Comparison of ENCODE assay signal across 3 cellular contexts in the genomic region with DNA sequence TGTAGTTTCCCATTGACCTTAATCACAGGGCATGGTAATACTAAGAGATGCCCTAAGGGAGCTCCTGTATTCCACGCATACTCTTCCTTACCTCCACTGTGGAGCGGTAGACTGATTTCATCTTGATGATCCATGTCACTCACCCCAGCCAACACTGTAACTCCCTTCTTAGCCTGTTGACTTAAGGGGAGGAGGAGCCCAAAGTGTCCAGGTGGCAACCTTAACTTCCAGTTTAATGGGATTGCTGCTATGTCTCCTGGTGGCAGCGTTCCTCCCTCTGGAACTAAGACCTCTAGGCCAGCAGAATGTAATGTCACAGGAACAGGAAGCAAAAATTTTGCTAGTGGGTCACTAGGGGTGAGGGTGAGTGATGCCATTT. TPM values are rescaled to one million over a fixed set of nuclear protein-coding genes. Genes with fewer than 3 reads are reported as not detected.
"Had no signal": no experiment of that assay in that cellular context is flagged by ENCODE, and none has a peak within 500 bp of the region (broad histone marks: within the 10 kb centered on the region; RNA-seq: fewer than 3 reads in every experiment).

No MANE protein-coding gene starts in this region.

RNA-seq across cellular contexts. Expression of a gene that starts 36.4 kb away (rescaled TPM):
- total RNA-seq: activated B cell treated with CpG ODN at 0.5 μM for 24 hours; activated CD8-positive, alpha-beta memory T cell treated with anti-CD3 and anti-CD28 coated beads, Interleukin-2, amount 10 ng/mL, durations not matched to agents 7 days and 5 days; activated CD8-positive, alpha-beta T cell treated with anti-CD3 and anti-CD28 coated beads, Interleukin-2, amount 10 ng/mL, durations not matched to agents 7 days and 5 days had no signal
